1 cellular context compared by ENCODE assay signal in genomic region chr7:135449467-135449866, GRCh38.
TF ChIP-seq lines count a peak whose summit lies in the region.

No MANE protein-coding gene starts in this region.

TF ChIP-seq in K562, 482 proteins besides CTCF, POLR2A, EP300 and RAD21 (continued from another document):
- TF ChIP-seq E2F5 (CRISPR knock-in tag; IDR thresholded peaks at IDR 0.05): no peak
- TF ChIP-seq TBL1XR1 (IDR thresholded peaks at IDR 0.05; ENCODE audit: low read length in 2 of 2): no peak
- no peak for TF ChIP-seq SAP30 (IDR thresholded peaks at IDR 0.05; ENCODE audit: borderline replicate concordance, insufficient read depth, low read depth, low read length, poor library complexity, severe bottlenecking)
- no peak for TF ChIP-seq CREM (IDR thresholded peaks at IDR 0.05; ENCODE audit: low read depth)
- TF ChIP-seq TAL1 (IDR thresholded peaks at IDR 0.05): no peak
- TF ChIP-seq POLR3G (IDR thresholded peaks at IDR 0.05; ENCODE audit: extremely low read depth, insufficient read length, insufficient replicate concordance): no peak
TF ChIP-seq in K562: peak in this region for 0.
